ENCODE assay signal across 1 cellular context in the genomic region with DNA sequence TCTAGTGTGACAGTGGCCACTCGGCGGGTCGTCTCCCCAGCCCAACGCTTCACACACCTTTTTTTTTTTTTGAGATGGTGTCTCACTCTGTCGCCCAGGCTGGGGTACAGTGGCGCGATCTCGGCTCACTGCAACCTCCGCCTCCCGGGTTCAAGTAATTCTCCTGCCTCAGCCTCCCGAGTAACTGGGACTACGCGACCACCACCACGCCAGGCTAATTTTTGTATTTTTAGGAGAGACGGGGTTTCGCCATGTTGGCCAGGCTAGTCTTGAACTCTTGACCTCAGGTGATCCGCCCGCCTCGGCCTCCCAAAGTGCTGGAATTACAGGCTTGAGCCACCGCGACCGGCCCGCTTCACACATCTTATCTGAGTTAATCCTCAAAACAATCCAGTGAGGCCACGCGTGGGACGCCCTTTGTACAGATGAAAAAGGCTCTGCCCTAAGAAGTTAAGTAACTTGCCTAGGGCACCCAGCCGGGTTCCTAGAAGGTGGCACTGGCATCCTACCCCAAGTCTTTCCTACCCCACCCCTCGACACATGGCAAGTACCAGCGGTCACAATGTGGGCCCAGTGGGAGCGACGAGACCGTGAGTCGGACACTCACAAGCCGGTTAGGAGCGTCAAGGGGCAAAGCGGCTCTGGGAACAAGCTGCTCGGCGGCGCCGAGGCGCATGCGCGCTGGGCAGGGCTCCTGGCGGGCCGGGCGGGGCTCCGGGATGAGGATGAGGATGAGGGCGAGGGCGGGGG.
A peak's percentile ranks its signal among the peaks of the same experiment; 100 is the strongest.
TF ChIP-seq lines count a peak whose summit lies in the region.

No MANE protein-coding gene starts in this region.

TF ChIP-seq in GM23338, 12 proteins besides CTCF, POLR2A, EP300 and RAD21:
- TF ChIP-seq POLR2AphosphoS5 (IDR thresholded peaks at IDR 0.05; ENCODE audit: low read depth): peak; percentile 44; the same call in 1 of the 2 replicates
